18 cellular contexts compared by ENCODE assay signal in the genomic region with DNA sequence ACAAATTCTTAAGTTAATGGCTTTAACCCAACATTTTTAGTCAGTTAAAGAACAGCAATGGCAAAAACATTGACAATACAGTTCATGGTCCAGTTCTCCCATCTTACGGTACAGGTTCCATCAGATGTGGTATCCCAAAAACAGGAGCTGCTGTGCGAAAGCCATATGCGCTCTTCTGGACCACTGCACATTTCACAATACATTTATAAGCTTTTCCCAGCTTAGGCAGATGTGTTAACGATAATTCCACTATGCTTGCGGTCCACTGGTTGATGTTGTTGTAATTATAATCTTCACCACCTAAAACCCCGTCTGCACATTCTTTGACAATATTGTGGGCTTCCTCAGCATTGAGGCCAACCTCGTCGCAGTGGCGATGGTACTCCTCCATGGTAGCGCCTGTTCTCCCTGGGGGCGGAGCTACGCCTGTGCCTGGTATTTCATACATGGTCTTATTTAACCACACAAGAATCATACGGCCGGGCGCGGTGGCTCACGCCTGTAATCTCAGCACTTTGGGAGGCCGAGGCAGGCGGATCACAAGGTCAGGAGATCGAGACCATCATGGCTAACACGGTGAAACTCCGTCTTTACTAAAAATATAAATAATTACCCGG.
"Had no signal": no experiment of that assay in that cellular context is flagged by ENCODE, and none has a peak within 500 bp of the region (broad histone marks: within the 10 kb centered on the region; RNA-seq: fewer than 3 reads in every experiment).

No MANE protein-coding gene starts in this region.

- H3K4me1 ChIP-seq: esophagus muscularis mucosa, gastrocnemius medialis, heart right ventricle, left lung, lower lobe of right lung, spleen, tibial artery, upper lobe of right lung, vagina had no signal

- H3K27me3 ChIP-seq: left lung, ovary, upper lobe of right lung, vagina had no signal

- H3K4me3 ChIP-seq: esophagus muscularis mucosa, gastrocnemius medialis, heart right ventricle, left lung, lower lobe of right lung, ovary, spleen, tibial artery, upper lobe of right lung, vagina had no signal

- H3K36me3 ChIP-seq: esophagus muscularis mucosa, gastrocnemius medialis, heart right ventricle, left lung, lower lobe of right lung, ovary, spleen, tibial artery, upper lobe of right lung, vagina had no signal

- H3K9me3 ChIP-seq: esophagus muscularis mucosa, gastrocnemius medialis, heart right ventricle, left lung, lower lobe of right lung, ovary, spleen, tibial artery, upper lobe of right lung, vagina had no signal

- ATAC-seq: effector memory CD8-positive, alpha-beta T cell; gastrocnemius medialis; heart right ventricle; left lung; lower lobe of right lung; natural killer cell; sciatic nerve; stimulated activated memory B cell treated with anti-CD40 and anti-IgM and Interleukin-4, amounts not matched to agents 10 μg/mL and 1 μg/mL and 100 μg/mL, for 72 hours; upper lobe of right lung had no signal

- H3K27ac ChIP-seq: epithelial cell of prostate, esophagus muscularis mucosa, gastrocnemius medialis, heart right ventricle, left lung, lower lobe of right lung, ovary, spleen, tibial artery, upper lobe of right lung, vagina had no signal

- DNase-seq: effector memory CD8-positive, alpha-beta T cell; gastrocnemius medialis; heart right ventricle; left lung; lower lobe of right lung; natural killer cell; ovary; spleen; stimulated activated CD4-positive, alpha-beta T cell treated with anti-CD3 and anti-CD28 coated beads, Interleukin-15, amount 100 ng/mL, for 24 hours; stimulated activated CD4-positive, alpha-beta T cell treated with anti-CD3 and anti-CD28 coated beads, Interleukin-1b, Interleukin-23, amount 100 ng/mL, for 48 hours; stimulated activated CD4-positive, alpha-beta T cell treated with anti-CD3 and anti-CD28 coated beads, Interleukin-4, amount 100 ng/mL, for 24 hours; tibial artery; upper lobe of right lung had no signal
